In genomic region chr14:50510157-50510556, GRCh38 we compare ENCODE assay signal across 25 cellular contexts.
"Had no signal": no experiment of that assay in that cellular context is flagged by ENCODE, and none has a peak within 500 bp of the region (broad histone marks: within the 10 kb centered on the region; RNA-seq: fewer than 3 reads in every experiment).

No MANE protein-coding gene starts in this region.

- H3K4me3 ChIP-seq: cardiac muscle cell, heart left ventricle, pancreas, psoas muscle, right atrium auricular region, smooth muscle cell, stomach, suprapubic skin, uterus had no signal

- H3K27ac ChIP-seq: cardiac muscle cell, heart left ventricle, pancreas, psoas muscle, right atrium auricular region, stomach, suprapubic skin, uterus had no signal

- H3K27me3 ChIP-seq: cardiac muscle cell, heart left ventricle, pancreas, right atrium auricular region, stomach, suprapubic skin, uterus had no signal

- DNase-seq: activated B cell treated with CpG ODN at 0.5 μM for 24 hours; activated CD4-positive, alpha-beta T cell treated with anti-CD3 and anti-CD28 coated beads, Interleukin-2, amount 50 U/mL, for 1 hour; activated CD8-positive, alpha-beta T cell treated with anti-CD3 and anti-CD28 coated beads for 36 hours; activated T-cell treated with anti-CD3 and anti-CD28 coated beads, Interleukin-2, amount 50 U/mL, for 4 hours; aorta; endodermal cell; heart left ventricle; left ventricle myocardium superior; naive B cell; pancreas; psoas muscle; stimulated activated CD4-positive, alpha-beta T cell treated with anti-CD3 and anti-CD28 coated beads, Interleukin-1b, Interleukin-23, amount 100 ng/mL, for 48 hours; stimulated activated naive B cell treated with anti-CD40 and anti-IgM and Interleukin-4, amounts not matched to agents 10 μg/mL and 1 μg/mL and 100 μg/mL, for 72 hours; stomach; T-helper 1 cell; trophoblast cell; uterus had no signal

- H3K27ac Mint-ChIP-seq: activated B cell treated with CpG ODN at 0.5 μM for 24 hours; activated CD8-positive, alpha-beta T cell treated with anti-CD3 and anti-CD28 coated beads for 36 hours; activated T-helper 2 cell treated with anti-CD3 and anti-CD28 coated beads, Interferon-gamma antibody, Interleukin-2, Interleukin-4, amounts not matched to agents 10 μg/mL and 5 μg/mL and 100 μg/mL, durations not matched to agents 14 hours and 24 hours and 36 hours; brain; endodermal cell; stimulated activated naive B cell treated with anti-CD40 and anti-IgM and Interleukin-4, amounts not matched to agents 10 μg/mL and 1 μg/mL and 100 μg/mL, for 72 hours; T-helper 2 cell treated with Interferon-gamma antibody and Interleukin-4, amounts not matched to agents 5 μg/mL and 100 μg/mL, for 36 hours had no signal

- H3K36me3 ChIP-seq: cardiac muscle cell, heart left ventricle, pancreas, right atrium auricular region, stomach, suprapubic skin, uterus had no signal

- H3K4me1 ChIP-seq: heart left ventricle, right atrium auricular region, suprapubic skin, uterus had no signal

- H3K4me3 Mint-ChIP-seq: activated B cell treated with CpG ODN at 0.5 μM for 24 hours; activated CD8-positive, alpha-beta T cell treated with anti-CD3 and anti-CD28 coated beads for 36 hours; activated naive CD4-positive, alpha-beta T cell treated with anti-CD3 and anti-CD28 coated beads, Interleukin-2, amount 50 U/mL, for 24 hours; activated T-cell treated with anti-CD3 and anti-CD28 coated beads, Interleukin-2, amount 50 U/mL, for 4 hours; brain; endodermal cell; naive B cell; stimulated activated naive B cell treated with anti-CD40 and anti-IgM and Interleukin-4, amounts not matched to agents 10 μg/mL and 1 μg/mL and 100 μg/mL, for 72 hours; T-helper 2 cell treated with Interferon-gamma antibody and Interleukin-4, amounts not matched to agents 5 μg/mL and 100 μg/mL, for 36 hours had no signal

- H3K9me3 Mint-ChIP-seq: activated CD8-positive, alpha-beta T cell treated with anti-CD3 and anti-CD28 coated beads for 36 hours; activated naive CD4-positive, alpha-beta T cell treated with anti-CD3 and anti-CD28 coated beads, Interleukin-2, amount 50 U/mL, for 24 hours; activated T-helper 2 cell treated with anti-CD3 and anti-CD28 coated beads, Interferon-gamma antibody, Interleukin-2, Interleukin-4, amounts not matched to agents 10 μg/mL and 5 μg/mL and 100 μg/mL, durations not matched to agents 14 hours and 24 hours and 36 hours; endodermal cell; stimulated activated naive B cell treated with anti-CD40 and anti-IgM and Interleukin-4, amounts not matched to agents 10 μg/mL and 1 μg/mL and 100 μg/mL, for 72 hours had no signal

- H3K4me2 ChIP-seq: smooth muscle cell had no signal

- H3K4me1 Mint-ChIP-seq: endodermal cell had no signal

- H3K9me3 ChIP-seq: pancreas, psoas muscle, right atrium auricular region, stomach, suprapubic skin, uterus had no signal

- H3K27me3 Mint-ChIP-seq: activated B cell treated with CpG ODN at 0.5 μM for 24 hours; activated CD8-positive, alpha-beta T cell treated with anti-CD3 and anti-CD28 coated beads for 36 hours; activated naive CD4-positive, alpha-beta T cell treated with anti-CD3 and anti-CD28 coated beads, Interleukin-2, amount 50 U/mL, for 24 hours; naive B cell; stimulated activated naive B cell treated with anti-CD40 and anti-IgM and Interleukin-4, amounts not matched to agents 10 μg/mL and 1 μg/mL and 100 μg/mL, for 72 hours had no signal
